In genomic region chr22:38858492-38858891, GRCh38 we compare ENCODE assay signal across 27 cellular contexts.
"Had no signal": no experiment of that assay in that cellular context is flagged by ENCODE, and none has a peak within 500 bp of the region (broad histone marks: within the 10 kb centered on the region; RNA-seq: fewer than 3 reads in every experiment).

No MANE protein-coding gene starts in this region.

- H3K27ac ChIP-seq: Peyer's patch, RWPE1, SJSA1 had no signal

- H3K9me3 ChIP-seq: Peyer's patch, SJSA1 had no signal

- H3K4me1 ChIP-seq: SJSA1 had no signal

- DNase-seq: activated B cell treated with CpG ODN at 0.5 μM for 24 hours; activated CD4-positive, alpha-beta T cell treated with anti-CD3 and anti-CD28 coated beads for 1 hour; activated CD4-positive, alpha-beta T cell treated with anti-CD3 and anti-CD28 coated beads, Interleukin-2, amount 10 ng/mL, durations not matched to agents 24 days and 14 days; activated CD4-positive, alpha-beta T cell treated with anti-CD3 and anti-CD28 coated beads, Interleukin-2, amount 50 U/mL, for 48 hours; activated CD8-positive, alpha-beta memory T cell treated with anti-CD3 and anti-CD28 coated beads, Interleukin-2, amount 10 ng/mL, durations not matched to agents 7 days and 5 days; activated naive CD4-positive, alpha-beta T cell; aorta; Kasumi-1; KBM-7; NCI-H1105 treated with DMSO at 0.1 percent for 48 hours; NCI-H1436 treated with DMSO at 0.1 percent for 48 hours; NCI-H187; NCI-H2081; NCI-H510A treated with DMSO at 0.1 percent for 48 hours; NCI-H69; NK-92 treated with Interleukin-12 subunit alpha and Interleukin-12 subunit beta, amount 100 ng/mL, for 24 hours; SHP77; T-cell; T-helper 2 cell; T1000 had no signal

- H3K9me3 Mint-ChIP-seq: activated B cell treated with CpG ODN at 0.5 μM for 24 hours; activated CD4-positive, alpha-beta T cell treated with anti-CD3 and anti-CD28 coated beads, Interleukin-2, amount 10 ng/mL, durations not matched to agents 24 days and 14 days; activated naive CD4-positive, alpha-beta T cell treated with anti-CD3 and anti-CD28 coated beads, Interleukin-2, amount 50 U/mL, for 24 hours; central memory CD8-positive, alpha-beta T cell; T-cell had no signal

- H3K4me3 ChIP-seq: Peyer's patch, SJSA1 had no signal

- H3K27me3 ChIP-seq: Peyer's patch had no signal

- H3K4me3 Mint-ChIP-seq: activated B cell treated with CpG ODN at 0.5 μM for 24 hours; activated CD4-positive, alpha-beta T cell treated with anti-CD3 and anti-CD28 coated beads, Interleukin-2, amount 10 ng/mL, durations not matched to agents 24 days and 14 days; activated CD8-positive, alpha-beta memory T cell treated with anti-CD3 and anti-CD28 coated beads, Interleukin-2, amount 10 ng/mL, durations not matched to agents 7 days and 5 days; activated naive CD4-positive, alpha-beta T cell treated with anti-CD3 and anti-CD28 coated beads, Interleukin-2, amount 50 U/mL, for 24 hours; central memory CD8-positive, alpha-beta T cell; T-cell had no signal

- H3K36me3 Mint-ChIP-seq: activated CD8-positive, alpha-beta memory T cell treated with anti-CD3 and anti-CD28 coated beads, Interleukin-2, amount 10 ng/mL, durations not matched to agents 7 days and 5 days; activated naive CD4-positive, alpha-beta T cell treated with anti-CD3 and anti-CD28 coated beads, Interleukin-2, amount 50 U/mL, for 24 hours; brain; T-cell had no signal

- H3K27me3 Mint-ChIP-seq: activated naive CD4-positive, alpha-beta T cell treated with anti-CD3 and anti-CD28 coated beads, Interleukin-2, amount 50 U/mL, for 24 hours; central memory CD8-positive, alpha-beta T cell had no signal

- H3K4me1 Mint-ChIP-seq: activated B cell treated with CpG ODN at 0.5 μM for 24 hours; activated CD4-positive, alpha-beta T cell treated with anti-CD3 and anti-CD28 coated beads, Interleukin-2, amount 10 ng/mL, durations not matched to agents 24 days and 14 days; activated CD8-positive, alpha-beta memory T cell treated with anti-CD3 and anti-CD28 coated beads, Interleukin-2, amount 10 ng/mL, durations not matched to agents 7 days and 5 days had no signal

- ATAC-seq: activated CD8-positive, alpha-beta memory T cell treated with anti-CD3 and anti-CD28 coated beads, Interleukin-2, amount 10 ng/mL, durations not matched to agents 7 days and 5 days; T-cell had no signal

- FAIRE-seq: TTC549 had no signal

- H3K27ac Mint-ChIP-seq: activated B cell treated with CpG ODN at 0.5 μM for 24 hours; activated CD4-positive, alpha-beta T cell treated with anti-CD3 and anti-CD28 coated beads, Interleukin-2, amount 10 ng/mL, durations not matched to agents 24 days and 14 days; activated CD8-positive, alpha-beta memory T cell treated with anti-CD3 and anti-CD28 coated beads, Interleukin-2, amount 10 ng/mL, durations not matched to agents 7 days and 5 days; activated naive CD4-positive, alpha-beta T cell treated with anti-CD3 and anti-CD28 coated beads, Interleukin-2, amount 50 U/mL, for 24 hours; T-cell had no signal

- H3K36me3 ChIP-seq: Peyer's patch, SJSA1 had no signal
